Comparison of ENCODE assay signal across 9 cellular contexts in genomic region chr16:56675685-56676210, GRCh38. TPM values are rescaled to one million over a fixed set of nuclear protein-coding genes. Genes with fewer than 3 reads are reported as not detected.
A peak's percentile ranks its signal among the peaks of the same experiment; 100 is the strongest.
DNase-seq lines count a peak whose midpoint lies in the region; ATAC-seq lines count a peak whose summit lies in the region.
"Had no signal": no experiment of that assay in that cellular context is flagged by ENCODE, and none has a peak within 500 bp of the region (broad histone marks: within the 10 kb centered on the region; RNA-seq: fewer than 3 reads in every experiment).

No MANE protein-coding gene starts in this region.

- ATAC-seq in activated T-cell treated with anti-CD3 and anti-CD28 coated beads, Interleukin-2, amount 50 U/mL, for 72 hours (replicated peaks in 1 of 2): peak; percentile 69 to 71
- ATAC-seq in GM19324 (IDR thresholded peaks at IDR 0.05; ENCODE audit: low FRiP score, unreplicated experiment): no peak
- ATAC-seq in HG02759 (IDR thresholded peaks at IDR 0.05; ENCODE audit: unreplicated experiment): no peak

- peak overlapping the region; percentile 75 to 77 for H3K4me3 Mint-ChIP-seq in activated T-cell treated with anti-CD3 and anti-CD28 coated beads, Interleukin-2, amount 50 U/mL, for 72 hours

- no peaks in the 10 kb centered on the region for H3K36me3 Mint-ChIP-seq in activated T-cell treated with anti-CD3 and anti-CD28 coated beads, Interleukin-2, amount 50 U/mL, for 72 hours (ENCODE audit: insufficient read depth in 2 of 2)

- peaks cover 95% of the 10 kb centered on the region for H3K27me3 ChIP-seq in iPS-20b (ENCODE audit: insufficient read depth, low read length)

- H3K4me1 ChIP-seq in iPS-20b (ENCODE audit: insufficient read depth, low read length): peaks cover 6% of the 10 kb centered on the region; the same call in 1 of the 2 replicates

- H3K4me3 ChIP-seq in iPS-20b (ENCODE audit: low read length): peak overlapping the region; percentile 63

- no peaks in the 10 kb centered on the region for H3K9me3 Mint-ChIP-seq in activated T-cell treated with anti-CD3 and anti-CD28 coated beads, Interleukin-2, amount 50 U/mL, for 72 hours

- H3K9me3 ChIP-seq in iPS-20b (ENCODE audit: insufficient read depth, low read depth, low read length): no peaks in the 10 kb centered on the region

- DNase-seq in NCI-H2227 (lab: John Stamatoyannopoulos, UW; ENCODE audit: unreplicated experiment) (peak; percentile 71), AG08395 (ENCODE audit: low spot score) (no peak), HK-2 (ENCODE audit: unreplicated experiment) (no peak)
- DNase-seq in activated T-cell treated with anti-CD3 and anti-CD28 coated beads, Interleukin-2, amount 50 U/mL, for 72 hours: peak; percentile 68 to 77
- DNase-seq in stimulated activated CD8-positive, alpha-beta memory T cell treated with anti-CD3 and anti-CD28 coated beads, Interleukin-12 subunit alpha, Interleukin-12 subunit beta, amount 100 ng/mL, for 4 hours (ENCODE audit: low read depth): peak; percentile 40

- H3K27ac ChIP-seq in iPS-20b (ENCODE audit: low read length): no peak overlapping the region
- H3K27ac ChIP-seq: RWPE1 had no signal

- H3K27me3 Mint-ChIP-seq in activated T-cell treated with anti-CD3 and anti-CD28 coated beads, Interleukin-2, amount 50 U/mL, for 72 hours (ENCODE audit: low read depth): peaks cover 40% of the 10 kb centered on the region

- H3K36me3 ChIP-seq in iPS-20b (ENCODE audit: insufficient read depth, low read depth, low read length): no peaks in the 10 kb centered on the region

- H3K4me1 Mint-ChIP-seq in activated T-cell treated with anti-CD3 and anti-CD28 coated beads, Interleukin-2, amount 50 U/mL, for 72 hours (ENCODE audit: low read depth): peaks cover 28% of the 10 kb centered on the region

- H3K27ac Mint-ChIP-seq in activated T-cell treated with anti-CD3 and anti-CD28 coated beads, Interleukin-2, amount 50 U/mL, for 72 hours: no peak overlapping the region

- H3K9ac ChIP-seq in iPS-20b (ENCODE audit: low read depth, low read length): peak overlapping the region; percentile 77; the same call in 1 of the 2 replicates

RNA-seq across cellular contexts. Expression of gene MT1H, which starts 6.1 kb away (rescaled TPM):
- total RNA-seq in activated T-cell treated with anti-CD3 and anti-CD28 coated beads, Interleukin-2, amount 50 U/mL, for 72 hours: 10 to 100 TPM in 1 of 2 donors, 1 to 10 TPM in 1; 9.6 to 37.5 TPM

RNA-seq across cellular contexts. Expression of gene MT1X, which starts 6.5 kb away (rescaled TPM):
- 10 to 100 TPM; 39.4 to 39.8 TPM for total RNA-seq in activated T-cell treated with anti-CD3 and anti-CD28 coated beads, Interleukin-2, amount 50 U/mL, for 72 hours

RNA-seq across cellular contexts. Expression of gene MT1G, which starts 7.9 kb away (rescaled TPM):
- total RNA-seq in activated T-cell treated with anti-CD3 and anti-CD28 coated beads, Interleukin-2, amount 50 U/mL, for 72 hours: 10 to 100 TPM; 26.8 to 45.6 TPM

RNA-seq across cellular contexts. Expression of gene MT1F, which starts 18.0 kb away (rescaled TPM):
- total RNA-seq in activated T-cell treated with anti-CD3 and anti-CD28 coated beads, Interleukin-2, amount 50 U/mL, for 72 hours: 10 to 100 TPM; 39.1 to 48.4 TPM

RNA-seq across cellular contexts. Expression of gene MT1B, which starts 24.1 kb away (rescaled TPM):
- not detected for total RNA-seq in activated T-cell treated with anti-CD3 and anti-CD28 coated beads, Interleukin-2, amount 50 U/mL, for 72 hours

Comparison
In these comparisons a context has a peak if more than half of its experiments do, and no peak if none do; other contexts are left out.
1. DNase-seq: peak in NCI-H2227 (single experiment), activated T-cell treated with anti-CD3 and anti-CD28 coated beads, Interleukin-2, amount 50 U/mL, for 72 hours (2 of 2) and stimulated activated CD8-positive, alpha-beta memory T cell treated with anti-CD3 and anti-CD28 coated beads, Interleukin-12 subunit alpha, Interleukin-12 subunit beta, amount 100 ng/mL, for 4 hours (single experiment); none in AG08395 (single experiment) and HK-2 (single experiment).
2. ATAC-seq: peak in activated T-cell treated with anti-CD3 and anti-CD28 coated beads, Interleukin-2, amount 50 U/mL, for 72 hours (2 of 2); none in GM19324 (single experiment) and HG02759 (single experiment).